In genomic region chr5:115319007-115319406, GRCh38 we compare ENCODE assay signal across 17 cellular contexts. TPM values are rescaled to one million over a fixed set of nuclear protein-coding genes. Genes with fewer than 3 reads are reported as not detected.
A peak's percentile ranks its signal among the peaks of the same experiment; 100 is the strongest.
DNase-seq lines count a peak whose midpoint lies in the region; ATAC-seq and TF ChIP-seq lines count a peak whose summit lies in the region.
"Had no signal": no experiment of that assay in that cellular context is flagged by ENCODE, and none has a peak within 500 bp of the region (broad histone marks: within the 10 kb centered on the region; RNA-seq: fewer than 3 reads in every experiment).

No MANE protein-coding gene starts in this region.

- POLR2A ChIA-PET in HEK293 (lab: Yijun Ruan, JAX) = no interaction called here

- intact Hi-C loops in Right ventricle myocardium superior (cut with DNase I) = loop anchor here (5.0 kb wide), 1 partner anchor 253 kb away; no protein-coding TSS in a partner anchor
- intact Hi-C loops in left ventricle myocardium inferior (cut with micrococcal nuclease) = loop anchor here (10.0 kb wide), 1 partner anchor 56 kb away; no protein-coding TSS in a partner anchor

- ATAC-seq in Right ventricle myocardium superior (ENCODE audit: poor library complexity) = peak; percentile 73

- H3K36me3 ChIP-seq in right atrium auricular region (no peaks in the 10 kb centered on the region), HEK293 (ENCODE audit: control insufficient read depth in 2 of 2, insufficient read depth in 1 of 2, low read length in 2 of 2) (no peaks in the 10 kb centered on the region), cardiac muscle cell (no peaks in the 10 kb centered on the region), left ventricle myocardium inferior (no peaks in the 10 kb centered on the region)
- H3K36me3 ChIP-seq: HAP-1 had no signal

- H3K4me1 ChIP-seq in right atrium auricular region (peaks cover 0 to 4% of the 10 kb centered on the region in 2 donors), HEK293 (ENCODE audit: control insufficient read depth, insufficient read depth, low read length) (no peaks in the 10 kb centered on the region), cardiac muscle cell (ENCODE audit: low read depth) (peaks cover 14% of the 10 kb centered on the region), left ventricle myocardium inferior (peaks cover 27% of the 10 kb centered on the region)

- no peaks in the 10 kb centered on the region for H3K27me3 ChIP-seq in right atrium auricular region
- no peaks in the 10 kb centered on the region for H3K27me3 ChIP-seq in cardiac muscle cell
- H3K27me3 ChIP-seq in left ventricle myocardium inferior (ENCODE audit: low read depth) = no peaks in the 10 kb centered on the region

- DNase-seq in Right ventricle myocardium superior = no peak
- no peak for DNase-seq in right atrium auricular region (ENCODE audit: low spot score)
- peak in 1 of 2 donors; percentile 22 for DNase-seq in cardiac muscle cell (ENCODE audit: low read depth in 1 of 2, low spot score in 1 of 2)
- no peak for DNase-seq in left ventricle myocardium inferior
- DNase-seq in mucosa of gallbladder (ENCODE audit: low spot score) = no peak
- DNase-seq in putamen (ENCODE audit: low spot score) = no peak
- no peak for DNase-seq in GM10266 (ENCODE audit: extremely low spot score)
- DNase-seq: C1 segment of cervical spinal cord; Calu3; CD4-positive, alpha-beta memory T cell; COR-L47; DMS79; EL; GDM1; GOT3 had no signal

- CTCF ChIA-PET in HEK293 (lab: Yijun Ruan, JAX) = interaction anchor here (0.6 to 1.2 kb wide), 4 partner anchors 10 to 780 kb away, joined by 3 to 4 read pairs (median 4); no protein-coding TSS in a partner anchor

- H3K27ac ChIP-seq in right atrium auricular region = no peak overlapping the region
- H3K27ac ChIP-seq in HEK293 (ENCODE audit: extremely low read depth, low read depth, low read length) = no peak overlapping the region
- H3K27ac ChIP-seq in cardiac muscle cell = peak overlapping the region; percentile 27
- peak overlapping the region; percentile 45 for H3K27ac ChIP-seq in left ventricle myocardium inferior (replicated peaks)

- no peaks in the 10 kb centered on the region for H3K9me3 ChIP-seq in right atrium auricular region
- H3K9me3 ChIP-seq in HEK293 (ENCODE audit: control insufficient read depth, insufficient read depth, low read depth, low read length) = no peaks in the 10 kb centered on the region
- no peaks in the 10 kb centered on the region for H3K9me3 ChIP-seq in cardiac muscle cell (ENCODE audit: low read depth)
- H3K9me3 ChIP-seq in left ventricle myocardium inferior (replicated peaks) = no peaks in the 10 kb centered on the region
- H3K9me3 ChIP-seq: HAP-1 had no signal

- no peak for TF ChIP-seq CTCF in right atrium auricular region (IDR thresholded peaks at IDR 0.05)
- no peak for TF ChIP-seq CTCF in HEK293 (tag by site-specific recombination; IDR thresholded peaks at IDR 0.05)
- TF ChIP-seq CTCF in cardiac muscle cell (IDR thresholded peaks at IDR 0.05; ENCODE audit: low read depth, low read length) = no peak
- no peak for TF ChIP-seq CTCF in left ventricle myocardium inferior (IDR thresholded peaks at IDR 0.05; ENCODE audit: borderline replicate concordance)
- TF ChIP-seq CTCF in GM10266 (IDR thresholded peaks at IDR 0.05; ENCODE audit: control insufficient read depth, insufficient read depth, low read depth, missing control alignments) = no peak

- H3K4me3 ChIP-seq in right atrium auricular region (no peak overlapping the region), HEK293 (ENCODE audit: low read depth, low read length) (no peak overlapping the region), cardiac muscle cell (no peak overlapping the region), left ventricle myocardium inferior (no peak overlapping the region)
- H3K4me3 ChIP-seq: HAP-1 had no signal

TF ChIP-seq in HEK293, 187 proteins besides CTCF, POLR2A, EP300 and RAD21:
- TF ChIP-seq ZNF521 (tag by site-specific recombination; IDR thresholded peaks at IDR 0.05) (no peak), ZNF600 (tag by site-specific recombination; IDR thresholded peaks at IDR 0.05) (no peak)
- TF ChIP-seq, protein P1, sequence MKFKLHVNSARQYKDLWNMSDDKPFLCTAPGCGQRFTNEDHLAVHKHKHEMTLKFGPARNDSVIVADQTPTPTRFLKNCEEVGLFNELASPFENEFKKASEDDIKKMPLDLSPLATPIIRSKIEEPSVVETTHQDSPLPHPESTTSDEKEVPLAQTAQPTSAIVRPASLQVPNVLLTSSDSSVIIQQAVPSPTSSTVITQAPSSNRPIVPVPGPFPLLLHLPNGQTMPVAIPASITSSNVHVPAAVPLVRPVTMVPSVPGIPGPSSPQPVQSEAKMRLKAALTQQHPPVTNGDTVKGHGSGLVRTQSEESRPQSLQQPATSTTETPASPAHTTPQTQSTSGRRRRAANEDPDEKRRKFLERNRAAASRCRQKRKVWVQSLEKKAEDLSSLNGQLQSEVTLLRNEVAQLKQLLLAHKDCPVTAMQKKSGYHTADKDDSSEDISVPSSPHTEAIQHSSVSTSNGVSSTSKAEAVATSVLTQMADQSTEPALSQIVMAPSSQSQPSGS (tag by site-specific recombination; IDR thresholded peaks at IDR 0.05; ENCODE audit: low read depth) = peak; percentile 44

RNA-seq across cellular contexts. Expression of gene CCDC112, which starts 22.6 kb away (rescaled TPM):
- total RNA-seq in Right ventricle myocardium superior (4.4 TPM), right atrium auricular region (1 to 10 TPM; 3.8 to 7.7 TPM), cardiac muscle cell (6.1 and 8.1 TPM in 2 replicates), left ventricle myocardium inferior (5.3 TPM), mucosa of gallbladder (4.1 TPM)
- 10.9 and 11.5 TPM in 2 replicates for polyA plus RNA-seq in cardiac muscle cell

RNA-seq across cellular contexts. Expression of gene PGGT1B, which starts 56.3 kb away (rescaled TPM):
- total RNA-seq in Right ventricle myocardium superior (23.6 TPM), right atrium auricular region (1 to 10 TPM; 4.3 to 8.8 TPM), cardiac muscle cell (8.8 and 12.8 TPM in 2 replicates), left ventricle myocardium inferior (23.8 TPM), mucosa of gallbladder (44.0 TPM)
- polyA plus RNA-seq in cardiac muscle cell = 6.0 and 6.9 TPM in 2 replicates

Comparison
In these comparisons a context has a peak if more than half of its experiments do, and no peak if none do; other contexts are left out.
1. H3K27ac ChIP-seq: peak in cardiac muscle cell (single experiment) and left ventricle myocardium inferior (single experiment); none in right atrium auricular region (0 of 2) and HEK293 (single experiment).